Comparison of ENCODE assay signal across 23 cellular contexts in genomic region chr3:4360817-4361216, GRCh38. TPM values are rescaled to one million over a fixed set of nuclear protein-coding genes. Genes with fewer than 3 reads are reported as not detected.
DNase-seq lines count a peak whose midpoint lies in the region; ATAC-seq, FAIRE-seq and TF ChIP-seq lines count a peak whose summit lies in the region.
"Had no signal": no experiment of that assay in that cellular context is flagged by ENCODE, and none has a peak within 500 bp of the region (broad histone marks: within the 10 kb centered on the region; RNA-seq: fewer than 3 reads in every experiment).

No MANE protein-coding gene starts in this region.

- TF ChIP-seq EP300 in HepG2 (IDR thresholded peaks at IDR 0.05; ENCODE audit: low read depth in 2 of 2, low read length in 2 of 2) (no peak), HepG2 (CRISPR knock-in tag; IDR thresholded peaks at IDR 0.05; ENCODE audit: borderline replicate concordance) (no peak)

- no peak overlapping the region for H3K27ac Mint-ChIP-seq in activated CD4-positive, alpha-beta T cell treated with anti-CD3 and anti-CD28 coated beads, Interleukin-2, amount 10 ng/mL, durations not matched to agents 24 days and 14 days
- H3K27ac Mint-ChIP-seq: B cell; CD4-positive, CD25-positive, alpha-beta regulatory T cell; CD8-positive, alpha-beta T cell; GM23338; H9 had no signal

- no peaks in the 10 kb centered on the region for H3K79me2 ChIP-seq in HepG2 (ENCODE audit: insufficient read depth, low read length)

- TF ChIP-seq CTCF in liver (IDR thresholded peaks at IDR 0.05; ENCODE audit: low read depth, low read length, missing input control) = no peak
- no peak for TF ChIP-seq CTCF in HepG2 (CRISPR knock-in tag; IDR thresholded peaks at IDR 0.05)
- TF ChIP-seq CTCF in right lobe of liver (IDR thresholded peaks at IDR 0.05) = no peak
- TF ChIP-seq CTCF in pancreas (IDR thresholded peaks at IDR 0.05) = no peak
- no peak for TF ChIP-seq CTCF in D721Med (IDR thresholded peaks at IDR 0.05; ENCODE audit: insufficient read depth, missing control alignments)

- H3K27me3 ChIP-seq in liver (ENCODE audit: control insufficient read depth in 4 of 4, insufficient read depth in 4 of 4, low read length in 3 of 4) (no peaks in the 10 kb centered on the region), HepG2 (ENCODE audit: control insufficient read depth in 1 of 2, insufficient read depth in 2 of 2, low read length in 2 of 2) (no peaks in the 10 kb centered on the region), right lobe of liver (no peaks in the 10 kb centered on the region), pancreas (no peaks in the 10 kb centered on the region)
- H3K27me3 ChIP-seq: BLaER1 had no signal

- H3K36me3 ChIP-seq in liver (ENCODE audit: control insufficient read depth in 4 of 4, insufficient read depth in 3 of 4, low read depth in 1 of 4, low read length in 3 of 4) = peaks cover 0 to 4% (median 0%) of the 10 kb centered on the region in 4 donors
- H3K36me3 ChIP-seq in HepG2 (replicated peaks in 1 of 2; ENCODE audit: control insufficient read depth in 1 of 2, insufficient read depth in 2 of 2, low read length in 2 of 2) = peaks cover 0 to 11% of the 10 kb centered on the region in 2 experiments; a peak in 2 of 5 replicates
- no peaks in the 10 kb centered on the region for H3K36me3 ChIP-seq in right lobe of liver
- no peaks in the 10 kb centered on the region for H3K36me3 ChIP-seq in pancreas

- no peaks in the 10 kb centered on the region for H3K27me3 Mint-ChIP-seq in activated CD4-positive, alpha-beta T cell treated with anti-CD3 and anti-CD28 coated beads, Interleukin-2, amount 10 ng/mL, durations not matched to agents 24 days and 14 days
- H3K27me3 Mint-ChIP-seq: B cell; CD4-positive, CD25-positive, alpha-beta regulatory T cell had no signal

- no peak for DNase-seq in HepG2 (ENCODE audit: low spot score)
- DNase-seq in right lobe of liver = no peak
- no peak for DNase-seq in pancreas
- DNase-seq in activated CD4-positive, alpha-beta T cell treated with anti-CD3 and anti-CD28 coated beads, Interleukin-2, amount 10 ng/mL, durations not matched to agents 24 days and 14 days = no peak
- no peak for DNase-seq in D721Med (ENCODE audit: insufficient read length, low spot score)
- DNase-seq: Caco-2; CD4-positive, CD25-positive, alpha-beta regulatory T cell; CD8-positive, alpha-beta T cell; DMS 273 treated with DMSO at 0.1 percent for 48 hours; DMS79; EL; GDM1; H9 had no signal

- intact Hi-C loops in HepG2 (cut with micrococcal nuclease; ENCODE audit: unreplicated experiment) = no loop called here
- intact Hi-C loops in right lobe of liver (cut with DNase I) = no loop called here
- intact Hi-C loops in pancreas (cut with DNase I) = no loop called here
- intact Hi-C loops in activated CD4-positive, alpha-beta T cell treated with anti-CD3 and anti-CD28 coated beads, Interleukin-2, amount 10 ng/mL, durations not matched to agents 24 days and 14 days (cut with micrococcal nuclease) = no loop called here

- FAIRE-seq in HepG2 (lab: Jason Lieb, UNC) (no peak), pancreas (lab: Jason Lieb, UNC) (no peak), D721Med (lab: Jason Lieb, UNC) (no peak)
- FAIRE-seq: A204.1, GM12878, GM18507 had no signal

- H3K27ac ChIP-seq in liver (ENCODE audit: low read depth in 1 of 2, low read length in 2 of 2) (peak overlapping the region in 1 of 2 donors; percentile 30), HepG2 (ENCODE audit: extremely low read length, insufficient read depth, low read length) (no peak overlapping the region), right lobe of liver (peak overlapping the region in 2 of 3 donors; percentile 12 to 15), pancreas (peak overlapping the region in 2 of 4 donors; percentile 39 to 42)
- H3K27ac ChIP-seq: 22Rv1, BLaER1, C4-2B had no signal

- H3K4me3 ChIP-seq in liver (ENCODE audit: low read depth in 1 of 3, low read length in 3 of 3) (no peak overlapping the region), HepG2 (replicated peaks in 1 of 3; ENCODE audit: insufficient read depth in 1 of 3, low read depth in 2 of 3, low read length in 3 of 3) (no peak overlapping the region), right lobe of liver (no peak overlapping the region), pancreas (no peak overlapping the region)
- H3K4me3 ChIP-seq: BLaER1, GM12878, GM23338 had no signal

- no peak overlapping the region for H3K4me2 ChIP-seq in HepG2 (ENCODE audit: low read depth, low read length)
- H3K4me2 ChIP-seq: BLaER1, GM23338 had no signal

- H3K9me3 ChIP-seq in liver (ENCODE audit: control insufficient read depth in 4 of 4, low read length in 3 of 4) (no peaks in the 10 kb centered on the region), HepG2 (ENCODE audit: low read length) (no peaks in the 10 kb centered on the region), right lobe of liver (no peaks in the 10 kb centered on the region), pancreas (no peaks in the 10 kb centered on the region)
- H3K9me3 ChIP-seq: BLaER1, Caco-2 had no signal

- no peak for ATAC-seq in HepG2
- peak; percentile 51 to 82 (median 66) for ATAC-seq in right lobe of liver
- ATAC-seq in pancreas = peak in 3 of 4 donors; percentile 57 to 69 (median 59)
- ATAC-seq: CD8-positive, alpha-beta T cell; GM12878; GM23338; HCT116 had no signal

- H3K9ac ChIP-seq in liver (ENCODE audit: low read depth in 1 of 2, low read length in 2 of 2) = no peak overlapping the region
- H3K9ac ChIP-seq in HepG2 (ENCODE audit: insufficient read depth, low read depth, low read length) = no peak overlapping the region
- H3K9ac ChIP-seq: BLaER1 had no signal

- peak in 1 of 2 donors; percentile 16 for TF ChIP-seq RAD21 in liver (IDR thresholded peaks at IDR 0.05)
- TF ChIP-seq RAD21 in HepG2 (CRISPR knock-in tag; IDR thresholded peaks at IDR 0.05) = no peak

- TF ChIP-seq POLR2A in HepG2 (IDR thresholded peaks at IDR 0.05; ENCODE audit: insufficient read depth in 1 of 2, low read depth in 2 of 2, low read length in 2 of 2) (no peak), right lobe of liver (IDR thresholded peaks at IDR 0.05) (no peak)

- H3K4me3 Mint-ChIP-seq in activated CD4-positive, alpha-beta T cell treated with anti-CD3 and anti-CD28 coated beads, Interleukin-2, amount 10 ng/mL, durations not matched to agents 24 days and 14 days = no peak overlapping the region
- H3K4me3 Mint-ChIP-seq: B cell; CD4-positive, CD25-positive, alpha-beta regulatory T cell; CD8-positive, alpha-beta T cell; GM23338; H9 had no signal

- H2AFZ ChIP-seq in HepG2 (ENCODE audit: low read length) = no peak overlapping the region
- H2AFZ ChIP-seq: GM23338 had no signal

- in situ Hi-C loops in HepG2 (cut with HindIII; ENCODE audit: extremely low pct_ligation_motif_present, low pct_unique_long_range_greater_than_20kb) = no loop called here

- no peaks in the 10 kb centered on the region for H3K36me3 Mint-ChIP-seq in activated CD4-positive, alpha-beta T cell treated with anti-CD3 and anti-CD28 coated beads, Interleukin-2, amount 10 ng/mL, durations not matched to agents 24 days and 14 days (ENCODE audit: low read depth)

- POLR2A ChIA-PET in HepG2 (lab: Yijun Ruan, JAX) = no interaction called here

- H4K20me1 ChIP-seq in HepG2 (ENCODE audit: insufficient read depth, low read length) = no peaks in the 10 kb centered on the region
- H4K20me1 ChIP-seq: BLaER1 had no signal

- BruUV-seq in HepG2 (replicated peaks; lab: Mats Ljungman, UMichigan) = no TSS peak

- H3K4me1 ChIP-seq in liver (ENCODE audit: control insufficient read depth in 4 of 4, insufficient read depth in 4 of 4, low read length in 3 of 4) (peaks cover 4 to 16% (median 11%) of the 10 kb centered on the region in 4 donors), HepG2 (ENCODE audit: insufficient read depth, low read length) (peaks cover 10% of the 10 kb centered on the region), right lobe of liver (peaks cover 0 to 10% (median 5%) of the 10 kb centered on the region in 4 donors), pancreas (peaks cover 10 to 21% (median 20%) of the 10 kb centered on the region in 3 donors)
- H3K4me1 ChIP-seq: BLaER1 had no signal

- no peaks in the 10 kb centered on the region for H3K9me3 Mint-ChIP-seq in activated CD4-positive, alpha-beta T cell treated with anti-CD3 and anti-CD28 coated beads, Interleukin-2, amount 10 ng/mL, durations not matched to agents 24 days and 14 days
- H3K9me3 Mint-ChIP-seq: CD4-positive, CD25-positive, alpha-beta regulatory T cell; CD8-positive, alpha-beta T cell; GM23338; H9 had no signal

- CTCF ChIA-PET in HepG2 (lab: Yijun Ruan, JAX; ENCODE audit: low intra/inter-chr PET ratio, low total read pairs) = no interaction called here

- H3K4me1 Mint-ChIP-seq in activated CD4-positive, alpha-beta T cell treated with anti-CD3 and anti-CD28 coated beads, Interleukin-2, amount 10 ng/mL, durations not matched to agents 24 days and 14 days = no peaks in the 10 kb centered on the region
- H3K4me1 Mint-ChIP-seq: B cell; CD4-positive, CD25-positive, alpha-beta regulatory T cell; GM23338; H9 had no signal

- WGBS in liver = 40% methylated on average over 6 of the region's 6 CpGs
- 85% methylated on average over 6 of the region's 6 CpGs for WGBS in HepG2 (ENCODE audit: low lambda C conversion rate)
- WGBS in right lobe of liver (ENCODE audit: insufficient coverage, low coverage, low lambda C conversion rate, missing lambda C conversion rate) = 28% methylated on average over 6 of the region's 6 CpGs
- 19 to 28% methylated on average over 6 of the region's 6 CpGs for WGBS in pancreas, 2 donors

RNA-seq across cellular contexts. Expression of gene SETMAR, which starts 57.6 kb away (rescaled TPM):
- total RNA-seq in liver (1 to 10 TPM; 7.1 to 9.7 TPM), HepG2 (2016; rRNA removed; fragmentation: Illumina TruSeq; extraction: Trizol) (16.7 and 20.5 TPM in 2 replicates), right lobe of liver (1 to 10 TPM; 5.7 to 8.9 (median 7.0) TPM), pancreas (1 to 10 TPM; 4.1 to 9.9 (median 8.1) TPM)
- polyA plus RNA-seq in liver (1 to 10 TPM; 4.5 TPM), HepG2 (2011; rRNA removed) (5.3 and 7.0 TPM in 2 replicates), pancreas (10 to 100 TPM in 1 of 2 donors, 1 to 10 TPM in 1; 9.7 to 11.7 TPM)
- total RNA-seq in HepG2 (2016; cell fraction: cytosol; rRNA removed; fragmentation: Illumina TruSeq; extraction: Trizol; ENCODE audit: low read depth) = 6.1 and 7.6 TPM in 2 replicates
- 16.3 and 19.1 TPM in 2 replicates for total RNA-seq in HepG2 (2016; cell fraction: insoluble cytoplasmic fraction; rRNA removed; fragmentation: Illumina TruSeq; extraction: Trizol)
- 10.2 and 10.7 TPM in 2 replicates for total RNA-seq in HepG2 (2016; cell fraction: membrane; rRNA removed; fragmentation: Illumina TruSeq; extraction: Trizol)
- total RNA-seq in HepG2 (2016; cell fraction: nucleus; rRNA removed; fragmentation: Illumina TruSeq; extraction: Trizol) = 11.8 and 16.3 TPM in 2 replicates
- 3.5 and 5.6 TPM in 2 replicates for polyA plus RNA-seq in HepG2 (2011; cell fraction: cytosol; rRNA removed)
- polyA plus RNA-seq in HepG2 (2011; cell fraction: nucleus; rRNA removed) = 4.9 and 5.1 TPM in 2 replicates
- polyA plus RNA-seq in HepG2 (2012) = 6.7 and 8.0 TPM in 2 replicates
- polyA plus RNA-seq in HepG2 (2016; cell fraction: cytosol; fragmentation: Illumina TruSeq; extraction: Trizol; ENCODE audit: low read depth) = 2.6 and 3.6 TPM in 2 replicates
- polyA plus RNA-seq in HepG2 (2016; cell fraction: insoluble cytoplasmic fraction; fragmentation: Illumina TruSeq; extraction: Trizol; ENCODE audit: low read depth) = 18.7 and 19.5 TPM in 2 replicates
- 4.9 and 5.8 TPM in 2 replicates for polyA plus RNA-seq in HepG2 (2016; cell fraction: membrane; fragmentation: Illumina TruSeq; extraction: Trizol; ENCODE audit: low read depth)
- 12.5 and 13.0 TPM in 2 replicates for polyA plus RNA-seq in HepG2 (2016; cell fraction: nucleus; fragmentation: Illumina TruSeq; extraction: Trizol; ENCODE audit: insufficient read depth, low read depth)
- polyA minus RNA-seq in HepG2 (2011; rRNA and poly(A)+ RNA removed; ENCODE audit: low replicate concordance) = 12.4 and 17.9 TPM in 2 replicates
- polyA minus RNA-seq in HepG2 (2011; cell fraction: cytosol; rRNA and poly(A)+ RNA removed) = 2.1 and 4.2 TPM in 2 replicates
- 24.1 and 28.3 TPM in 2 replicates for polyA minus RNA-seq in HepG2 (2011; cell fraction: nucleus; rRNA and poly(A)+ RNA removed)
- total RNA-seq in activated CD4-positive, alpha-beta T cell treated with anti-CD3 and anti-CD28 coated beads, Interleukin-2, amount 10 ng/mL, durations not matched to agents 24 days and 14 days = 17.8 and 18.1 TPM in 2 replicates
